Comparison of ENCODE assay signal across 1 cellular context in genomic region chrX:19888419-19888879, GRCh38.
TF ChIP-seq lines count a peak whose summit lies in the region.

No MANE protein-coding gene starts in this region.

TF ChIP-seq in GM12878, 131 proteins besides CTCF, POLR2A, EP300 and RAD21 (continued from another document):
- TF ChIP-seq RELB (IDR thresholded peaks at IDR 0.05; ENCODE audit: low read depth) = peak; percentile 44; the same call in 1 of the 2 replicates
- TF ChIP-seq ZBTB11 (CRISPR knock-in tag; IDR thresholded peaks at IDR 0.05) = no peak
- peak; percentile 43; the same call in 1 of the 2 replicates for TF ChIP-seq SMC3 (IDR thresholded peaks at IDR 0.05; ENCODE audit: borderline replicate concordance, low read length)
- 0 out of 2 replicates have a peak, but pooled peaks have one; percentile 6 for TF ChIP-seq CREB1 (IDR thresholded peaks at IDR 0.05; ENCODE audit: low read depth)
- peak; percentile 30; the same call in 1 of the 2 replicates for TF ChIP-seq YY1 (IDR thresholded peaks at IDR 0.05; ENCODE audit: low read depth, low read length)
- no peak for TF ChIP-seq HDAC2 (IDR thresholded peaks at IDR 0.05)
- no peak for TF ChIP-seq ZNF592 (IDR thresholded peaks at IDR 0.05)
- TF ChIP-seq SRF (IDR thresholded peaks at IDR 0.05; ENCODE audit: low read depth in 2 of 2, low read length in 2 of 2) = no peak
- peak in 1 of 2 experiments; percentile 31; a peak in 1 of 4 replicates for TF ChIP-seq IKZF2 (IDR thresholded peaks at IDR 0.05)
- no peak for TF ChIP-seq KLF5 (IDR thresholded peaks at IDR 0.05; ENCODE audit: partially characterized antibody)
- no peak for TF ChIP-seq CUX1 (IDR thresholded peaks at IDR 0.05; ENCODE audit: insufficient replicate concordance, low read depth, low read length)
- TF ChIP-seq BRCA1 (IDR thresholded peaks at IDR 0.05; ENCODE audit: low read depth, low read length) = no peak
- TF ChIP-seq HDGF (IDR thresholded peaks at IDR 0.05) = no peak
- no peak for TF ChIP-seq CBX5 (IDR thresholded peaks at IDR 0.05; ENCODE audit: low read depth)
- no peak for TF ChIP-seq E4F1 (IDR thresholded peaks at IDR 0.05; ENCODE audit: borderline replicate concordance, partially characterized antibody)
- no peak for TF ChIP-seq NR2F1 (conservative IDR thresholded peaks at IDR 0.05)
